ENCODE assay signal across 17 cellular contexts in the genomic region with DNA sequence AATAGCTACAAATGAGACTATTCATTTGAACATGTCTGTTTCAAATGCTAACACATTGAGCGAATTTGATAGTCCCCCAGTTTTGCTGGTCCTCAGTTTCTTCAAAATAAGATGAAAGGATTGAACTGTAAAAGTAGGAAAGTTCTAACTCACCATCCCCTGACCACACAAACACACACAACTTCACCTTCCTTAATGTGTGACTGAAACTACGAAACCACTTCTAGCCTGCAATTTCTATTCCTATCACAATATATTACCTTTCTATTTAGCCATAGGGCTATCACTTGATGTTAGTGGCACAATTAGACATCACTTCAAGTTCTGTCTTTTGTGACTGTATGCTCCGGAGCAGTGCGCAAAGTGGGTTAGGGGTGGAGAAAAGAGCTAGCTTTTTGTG. TPM values are rescaled to one million over a fixed set of nuclear protein-coding genes. Genes with fewer than 3 reads are reported as not detected.
DNase-seq lines count a peak whose midpoint lies in the region; ATAC-seq, FAIRE-seq and TF ChIP-seq lines count a peak whose summit lies in the region.
"Had no signal": no experiment of that assay in that cellular context is flagged by ENCODE, and none has a peak within 500 bp of the region (broad histone marks: within the 10 kb centered on the region; RNA-seq: fewer than 3 reads in every experiment).

No MANE protein-coding gene starts in this region.

- H3K36me3 Mint-ChIP-seq in WTC11: no peaks in the 10 kb centered on the region

- H3K4me3 Mint-ChIP-seq in stimulated activated naive CD8-positive, alpha-beta T cell treated with anti-CD3 and anti-CD28 coated beads, Interleukin-15, amount 100 ng/mL, for 72 hours: peak overlapping the region; percentile 4 to 46
- H3K4me3 Mint-ChIP-seq in WTC11: no peak overlapping the region
- H3K4me3 Mint-ChIP-seq: GM23338 had no signal

- TF ChIP-seq CTCF in WTC11 (IDR thresholded peaks at IDR 0.05) (no peak), GM12878 (IDR thresholded peaks at IDR 0.05 in 2 of 3, conservative IDR thresholded peaks at IDR 0.05 in 1 of 3; ENCODE audit: control insufficient read depth in 2 of 3, extremely low read depth in 1 of 3, insufficient read depth in 1 of 3, low read depth in 3 of 3, low read length in 3 of 3) (no peak)

- no peak for FAIRE-seq in GM12878 (lab: Jason Lieb, UNC)

- no peak overlapping the region for H3K9ac ChIP-seq in GM12878 (ENCODE audit: control insufficient read depth, insufficient read depth, low read length)

- H3K4me2 ChIP-seq in GM12878 (ENCODE audit: control insufficient read depth, insufficient read depth): peak overlapping the region; percentile 3
- H3K4me2 ChIP-seq: GM23338 had no signal

- peak; percentile 60 for ATAC-seq in stimulated activated naive CD8-positive, alpha-beta T cell treated with anti-CD3 and anti-CD28 coated beads, Interleukin-15, amount 100 ng/mL, for 72 hours
- ATAC-seq in stimulated activated naive CD8-positive, alpha-beta T cell treated with anti-CD3 and anti-CD28 coated beads, Interleukin-15, Interleukin-2, amounts not matched to agents 100 U/mL and 50 U/mL, for 24 hours: no peak
- ATAC-seq in WTC11 (no peak), GM12878 (peak; percentile 14), GM18498 (IDR thresholded peaks at IDR 0.05; ENCODE audit: unreplicated experiment) (no peak)
- ATAC-seq: GM23338, HCT116 had no signal

- TF ChIP-seq POLR2A in GM12878 (IDR thresholded peaks at IDR 0.05; ENCODE audit: low read depth, low read length): no peak

- H3K27ac ChIP-seq in GM12878 (ENCODE audit: control insufficient read depth, insufficient read depth): peak overlapping the region; percentile 32
- H3K27ac ChIP-seq: C4-2B had no signal

- H3K27ac Mint-ChIP-seq in stimulated activated naive CD8-positive, alpha-beta T cell treated with anti-CD3 and anti-CD28 coated beads, Interleukin-15, amount 100 ng/mL, for 72 hours: no peak overlapping the region
- H3K27ac Mint-ChIP-seq in WTC11: 0 out of 2 replicates have a peak overlapping the region, but pooled peaks have one; percentile 11
- H3K27ac Mint-ChIP-seq: GM23338 had no signal

- BruUV-seq in GM12878 (replicated peaks; lab: Mats Ljungman, UMichigan): no TSS peak

- no peak for TF ChIP-seq EP300 in GM12878 (IDR thresholded peaks at IDR 0.05; ENCODE audit: borderline replicate concordance in 1 of 2, control insufficient read depth in 1 of 2, low read depth in 2 of 2, low read length in 2 of 2)

- no peak overlapping the region for H2AFZ ChIP-seq in GM12878 (ENCODE audit: control insufficient read depth, low read depth, low read length)
- H2AFZ ChIP-seq: GM23338 had no signal

- no peaks in the 10 kb centered on the region for H4K20me1 ChIP-seq in GM12878 (ENCODE audit: control insufficient read depth, insufficient read depth)

- 0 out of 2 replicates have a peak overlapping the region, but pooled peaks have one; percentile 3 for H3K4me3 ChIP-seq in GM12878
- H3K4me3 ChIP-seq: GM23338 had no signal

- in situ Hi-C loops in GM12878 (cut with MboI): no loop called here

- RAD21 ChIA-PET in GM12878 (lab: Charles Lee; ENCODE audit: unreplicated experiment): no interaction called here

- no peaks in the 10 kb centered on the region for H3K9me3 Mint-ChIP-seq in stimulated activated naive CD8-positive, alpha-beta T cell treated with anti-CD3 and anti-CD28 coated beads, Interleukin-15, amount 100 ng/mL, for 72 hours
- H3K9me3 Mint-ChIP-seq in WTC11: peaks cover 10% of the 10 kb centered on the region
- H3K9me3 Mint-ChIP-seq: GM23338 had no signal

- peaks cover 31% of the 10 kb centered on the region for H3K4me1 ChIP-seq in GM12878 (ENCODE audit: control insufficient read depth, insufficient read depth, low read length)
- H3K4me1 ChIP-seq: Caco-2 had no signal

- no peaks in the 10 kb centered on the region for H3K27me3 ChIP-seq in GM12878 (replicated peaks in 1 of 2; ENCODE audit: control insufficient read depth in 2 of 2, insufficient read depth in 2 of 2, low read length in 1 of 2)

- no peak for TF ChIP-seq RAD21 in GM12878 (IDR thresholded peaks at IDR 0.05; ENCODE audit: insufficient read depth, low read depth, low read length)

- H3K4me1 Mint-ChIP-seq in stimulated activated naive CD8-positive, alpha-beta T cell treated with anti-CD3 and anti-CD28 coated beads, Interleukin-15, amount 100 ng/mL, for 72 hours: peaks cover 74% of the 10 kb centered on the region
- peaks cover 18% of the 10 kb centered on the region for H3K4me1 Mint-ChIP-seq in WTC11
- H3K4me1 Mint-ChIP-seq: GM23338 had no signal

- no peak for DNase-seq in stimulated activated naive CD8-positive, alpha-beta T cell treated with anti-CD3 and anti-CD28 coated beads, Interleukin-15, amount 100 ng/mL, for 72 hours
- DNase-seq in stimulated activated naive CD8-positive, alpha-beta T cell treated with anti-CD3 and anti-CD28 coated beads, Interleukin-15, Interleukin-2, amounts not matched to agents 100 U/mL and 50 U/mL, for 24 hours: no peak
- DNase-seq in WTC11 (ENCODE audit: low spot score) (no peak), GM12878 (ENCODE audit: low read depth, low spot score) (no peak), SHP77 treated with DMSO at 0.1 percent for 48 hours (lab: John Stamatoyannopoulos, UW) (no peak), NCI-H2107 (lab: John Stamatoyannopoulos, UW) (no peak)
- DNase-seq: Caco-2, DMS153, NCI-H1417, NCI-H187 treated with DMSO at 0.1 percent for 48 hours, NCI-H526 treated with DMSO at 0.1 percent for 48 hours, SHP77 had no signal

- SMC1A ChIA-PET in GM12878 (lab: Charles Lee; ENCODE audit: uncharacterized antibody, unreplicated experiment): interaction anchor here (0.9 to 2.2 kb wide), 13 partner anchors 13 to 151 kb away, joined by 3 to 7 read pairs (median 4); partner anchors contain the start of genes BTLA and CD200

- no peaks in the 10 kb centered on the region for H3K27me3 Mint-ChIP-seq in stimulated activated naive CD8-positive, alpha-beta T cell treated with anti-CD3 and anti-CD28 coated beads, Interleukin-15, amount 100 ng/mL, for 72 hours
- no peaks in the 10 kb centered on the region for H3K27me3 Mint-ChIP-seq in WTC11 (ENCODE audit: low read depth)

- peaks cover 93% of the 10 kb centered on the region for H3K79me2 ChIP-seq in GM12878 (ENCODE audit: control insufficient read depth, insufficient read depth, low read length)

- WGBS in GM12878 (ENCODE audit: insufficient coverage, insufficient replicate concordance, low lambda C conversion rate, missing lambda C conversion rate): 96% methylated on average over 4 of the region's 4 CpGs

- intact Hi-C loops in GM12878 (cut with micrococcal nuclease; ENCODE audit: unreplicated experiment): loop anchor here (5.0 kb wide), 1 partner anchor 33 kb away; no protein-coding TSS in a partner anchor

- H3K36me3 ChIP-seq in GM12878 (ENCODE audit: control insufficient read depth in 2 of 2, insufficient read depth in 2 of 2, low read length in 1 of 2): peaks cover 0 to 22% of the 10 kb centered on the region in 2 experiments; a peak in 3 of 4 replicates

- peaks cover 20% of the 10 kb centered on the region for H3K9me3 ChIP-seq in GM12878 (replicated peaks; ENCODE audit: control insufficient read depth, insufficient read depth, low read length)
- H3K9me3 ChIP-seq: Caco-2 had no signal

- POLR2A ChIA-PET in WTC11 (lab: Charles Lee): no interaction called here
- POLR2A ChIA-PET in GM12878 (lab: Charles Lee): interaction anchor here (1.1 to 1.5 kb wide), 5 partner anchors 9 to 30 kb away, joined by 3 to 4 read pairs (median 3); no protein-coding TSS in a partner anchor

- CTCF ChIA-PET in WTC11 (lab: Charles Lee): no interaction called here
- CTCF ChIA-PET in GM12878 (lab: Yijun Ruan, JAX): interaction anchor here (0.9 to 1.5 kb wide), 3 partner anchors 13 to 30 kb away, joined by 3 to 4 read pairs (median 3); no protein-coding TSS in a partner anchor

TF ChIP-seq in WTC11, 78 proteins besides CTCF, POLR2A, EP300 and RAD21 (continues in another document):
- TF ChIP-seq ZBTB43 (CRISPR knock-in tag; IDR thresholded peaks at IDR 0.05): no peak

TF ChIP-seq in GM12878, 131 proteins besides CTCF, POLR2A, EP300 and RAD21:
- TF ChIP-seq RUNX3 (IDR thresholded peaks at IDR 0.05; ENCODE audit: low read length): peak; percentile 63
- TF ChIP-seq, protein P1, sequence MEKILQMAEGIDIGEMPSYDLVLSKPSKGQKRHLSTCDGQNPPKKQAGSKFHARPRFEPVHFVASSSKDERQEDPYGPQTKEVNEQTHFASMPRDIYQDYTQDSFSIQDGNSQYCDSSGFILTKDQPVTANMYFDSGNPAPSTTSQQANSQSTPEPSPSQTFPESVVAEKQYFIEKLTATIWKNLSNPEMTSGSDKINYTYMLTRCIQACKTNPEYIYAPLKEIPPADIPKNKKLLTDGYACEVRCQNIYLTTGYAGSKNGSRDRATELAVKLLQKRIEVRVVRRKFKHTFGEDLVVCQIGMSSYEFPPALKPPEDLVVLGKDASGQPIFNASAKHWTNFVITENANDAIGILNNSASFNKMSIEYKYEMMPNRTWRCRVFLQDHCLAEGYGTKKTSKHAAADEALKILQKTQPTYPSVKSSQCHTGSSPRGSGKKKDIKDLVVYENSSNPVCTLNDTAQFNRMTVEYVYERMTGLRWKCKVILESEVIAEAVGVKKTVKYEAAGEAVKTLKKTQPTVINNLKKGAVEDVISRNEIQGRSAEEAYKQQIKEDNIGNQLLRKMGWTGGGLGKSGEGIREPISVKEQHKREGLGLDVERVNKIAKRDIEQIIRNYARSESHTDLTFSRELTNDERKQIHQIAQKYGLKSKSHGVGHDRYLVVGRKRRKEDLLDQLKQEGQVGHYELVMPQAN (conservative IDR thresholded peaks at IDR 0.05): no peak
TF ChIP-seq in GM12878: peak in this region for 1.

RNA-seq across cellular contexts. Expression of gene BTLA, which starts 14.9 kb away (rescaled TPM):
- total RNA-seq in WTC11 (2021) (0.14 to 0.37 TPM in 2 of 3 replicates, not detected in the other), GM12878 (2014; rRNA removed) (65.2 and 83.6 TPM in 2 replicates), GM12878 (2014; rRNA removed; fragmentation: Illumina TruSeq; extraction: Trizol) (91.5 and 99.0 TPM in 2 replicates), GM12878 (2021) (78.4 and 79.7 TPM in 2 replicates)
- 300 and 324 TPM in 2 replicates for total RNA-seq in GM12878 (2013; cell fraction: nucleolus; rRNA removed)
- 32.2 TPM for polyA plus RNA-seq in GM12878 (2011; ENCODE audit: low read depth)
- polyA plus RNA-seq in GM12878 (2011; rRNA removed) (134 and 185 TPM in 2 replicates), GM12878 (2014; fragmentation: Illumina TruSeq; extraction: Trizol) (88.7 and 107 TPM in 2 replicates), GM12878 (2014; fragmentation: Nextera tagmentation; extraction: Ambion mirVana) (100 to 1,000 TPM; 101 to 134 TPM), GM12878 (2014; rRNA removed) (47.9 and 66.5 TPM in 2 replicates), GM12878 (2016; fragmentation: Nextera tagmentation; extraction: Ambion mirVana) (10 to 100 TPM; 55.4 to 66.7 TPM)
- polyA plus RNA-seq in GM12878 (2011; cell fraction: cytosol; rRNA removed): 50.1 and 60.7 TPM in 2 replicates
- polyA plus RNA-seq in GM12878 (2011; cell fraction: nucleus; rRNA removed): 44.8 and 68.3 TPM in 2 replicates
- polyA plus RNA-seq in GM12878 (2012): 46.4 and 81.1 TPM in 2 replicates
- 154 and 254 TPM in 2 replicates for polyA minus RNA-seq in GM12878 (2011; rRNA and poly(A)+ RNA removed)
- 42.4 and 72.5 TPM in 2 replicates for polyA minus RNA-seq in GM12878 (2011; cell fraction: cytosol; rRNA and poly(A)+ RNA removed)
- 87.8 and 96.0 TPM in 2 replicates for polyA minus RNA-seq in GM12878 (2011; cell fraction: nucleus; rRNA and poly(A)+ RNA removed)
- total RNA-seq: A673, Caco-2, GM23338 had no signal

Comparison
In these comparisons a context has a peak if more than half of its experiments do, and no peak if none do; other contexts are left out.
1. ATAC-seq: peak in stimulated activated naive CD8-positive, alpha-beta T cell treated with anti-CD3 and anti-CD28 coated beads, Interleukin-15, amount 100 ng/mL, for 72 hours (single experiment) and GM12878 (single experiment); none in stimulated activated naive CD8-positive, alpha-beta T cell treated with anti-CD3 and anti-CD28 coated beads, Interleukin-15, Interleukin-2, amounts not matched to agents 100 U/mL and 50 U/mL, for 24 hours (single experiment), WTC11 (single experiment) and GM18498 (single experiment).
2. RNA of gene BTLA, which starts 14.9 kb away (total RNA-seq): 65.2 to 324 TPM in GM12878; 0.14 to 0.37 TPM in WTC11; every median in the first group is over 10 times any median in the second.